In genomic region chr3:229262-229661, GRCh38 we compare ENCODE assay signal across 29 cellular contexts. TPM values are rescaled to one million over a fixed set of nuclear protein-coding genes. Genes with fewer than 3 reads are reported as not detected.
"Had no signal": no experiment of that assay in that cellular context is flagged by ENCODE, and none has a peak within 500 bp of the region (broad histone marks: within the 10 kb centered on the region; RNA-seq: fewer than 3 reads in every experiment).

No MANE protein-coding gene starts in this region.

- H3K9me3 ChIP-seq: tibial nerve had no signal

- H3K27ac ChIP-seq: coronary artery, heart right ventricle, parathyroid adenoma, spleen, WERI-Rb-1 had no signal

- FAIRE-seq: astrocyte had no signal

- H3K36me3 ChIP-seq: heart right ventricle, spleen, tibial nerve, WERI-Rb-1 had no signal

- H3K4me1 ChIP-seq: heart right ventricle, parathyroid adenoma, spleen had no signal

- H3K4me3 ChIP-seq: coronary artery, heart right ventricle, spleen, tibial nerve had no signal

- H3K9ac ChIP-seq: parathyroid adenoma had no signal

- H3K27me3 ChIP-seq: heart right ventricle, spleen, tibial nerve had no signal

- H2AFZ ChIP-seq: parathyroid adenoma had no signal

- H3K79me2 ChIP-seq: parathyroid adenoma had no signal

- ATAC-seq: activated CD4-positive, CD25-positive, alpha-beta regulatory T cell treated with anti-CD3 and anti-CD28 coated beads, Interleukin-2, amount 50 U/mL, for 24 hours; heart right ventricle; naive thymus-derived CD4-positive, alpha-beta T cell; right cardiac atrium; T-helper 17 cell had no signal

- DNase-seq: activated CD4-positive, alpha-beta T cell treated with anti-CD3 and anti-CD28 coated beads for 48 hours; activated CD4-positive, alpha-beta T cell treated with anti-CD3 and anti-CD28 coated beads, Interleukin-2, amount 50 U/mL, for 48 hours; activated CD8-positive, alpha-beta memory T cell treated with anti-CD3 and anti-CD28 coated beads for 24 hours; activated gamma-delta T cell treated with Interleukin-2 at 50 U/mL for 16 hours; activated naive CD4-positive, alpha-beta T cell treated with anti-CD3 and anti-CD28 coated beads, Interleukin-2, amount 50 U/mL, for 16 hours; activated T-cell treated with anti-CD3 and anti-CD28 coated beads, Interleukin-2, amount 50 U/mL, for 1 hour; amniotic stem cell; cerebellar nuclear complex; dorsolateral prefrontal cortex; effector memory CD4-positive, alpha-beta T cell; foreskin fibroblast; heart right ventricle; midbrain; naive thymus-derived CD4-positive, alpha-beta T cell; nucleus accumbens; right cardiac atrium; spleen; stimulated activated CD4-positive, alpha-beta T cell treated with anti-CD3 and anti-CD28 coated beads, Interleukin-2, amount 100 ng/mL, for 48 hours; stimulated activated naive CD4-positive, alpha-beta T cell treated with Interleukin-2 at 50 U/mL for 16 hours; SW 1271; T-helper 17 cell; T1000; WERI-Rb-1 had no signal

RNA-seq across cellular contexts. Expression of gene CHL1, which starts 32.7 kb away (rescaled TPM):
- total RNA-seq: astrocyte; naive thymus-derived CD4-positive, alpha-beta T cell; pulmonary artery endothelial cell had no signal
- polyA plus RNA-seq: naive thymus-derived CD4-positive, alpha-beta T cell had no signal
